In the genomic region with DNA sequence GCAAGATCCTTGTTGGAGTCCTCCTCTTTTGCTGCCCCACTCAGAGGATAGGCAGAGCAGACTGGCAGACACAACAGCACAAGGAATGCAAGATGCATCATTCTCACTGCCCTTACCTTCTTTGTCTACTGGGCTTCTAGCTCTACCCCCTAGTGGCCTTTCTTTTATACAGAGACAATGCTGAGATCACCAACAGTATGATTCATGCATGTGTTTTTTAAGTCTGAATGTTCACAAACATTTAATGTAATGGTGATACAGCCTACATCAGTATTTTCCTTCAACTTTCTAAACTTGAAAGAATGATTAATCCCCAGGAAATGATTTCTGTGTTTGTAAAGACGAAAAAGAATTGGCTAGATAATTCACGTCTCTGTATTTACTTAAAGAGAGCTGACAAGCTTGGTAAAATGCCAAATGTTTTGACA, we compare ENCODE assay signal across 10 cellular contexts. TPM values are rescaled to one million over a fixed set of nuclear protein-coding genes. Genes with fewer than 3 reads are reported as not detected.
DNase-seq lines count a peak whose midpoint lies in the region; ATAC-seq and TF ChIP-seq lines count a peak whose summit lies in the region.
"Had no signal": no experiment of that assay in that cellular context is flagged by ENCODE, and none has a peak within 500 bp of the region (broad histone marks: within the 10 kb centered on the region; RNA-seq: fewer than 3 reads in every experiment).

A gene (minus strand): TSS at position 138 of the 428 bp plus-strand sequence. CDS start 37 bp downstream, at position 101.

- H3K36me3 Mint-ChIP-seq in neural crest cell (ENCODE audit: low read depth), result no peaks in the 10 kb centered on the region

- TF ChIP-seq CTCF in GM10266 (IDR thresholded peaks at IDR 0.05; ENCODE audit: control insufficient read depth, insufficient read depth, low read depth, missing control alignments) (peak; percentile 10), cardiac fibroblast (IDR thresholded peaks at IDR 0.05; ENCODE audit: low read depth, low read length) (peak; percentile 75), neural crest cell (conservative IDR thresholded peaks at IDR 0.05) (peak; percentile 63)

- no peaks in the 10 kb centered on the region for H3K9me3 Mint-ChIP-seq in neural crest cell

- H3K27me3 Mint-ChIP-seq in neural crest cell (ENCODE audit: low read depth), result no peaks in the 10 kb centered on the region

- ATAC-seq in HG02763 (IDR thresholded peaks at IDR 0.05; ENCODE audit: unreplicated experiment) (no peak), HG02938 (IDR thresholded peaks at IDR 0.05; ENCODE audit: unreplicated experiment) (no peak)

- H3K4me3 ChIP-seq in cardiac fibroblast (replicated peaks in 1 of 2; ENCODE audit: low read depth in 2 of 2, low read length in 2 of 2), result no peak within 1 kb of the TSS

- DNase-seq in GM10266 (ENCODE audit: extremely low spot score) (no peak), NAMALWA (ENCODE audit: low spot score) (peak; percentile 41), cardiac fibroblast (ENCODE audit: low read depth in 2 of 2) (peak; percentile 33 to 88), neural crest cell (ENCODE audit: low read depth, low spot score) (no peak)
- no peak for DNase-seq in activated CD8-positive, alpha-beta memory T cell treated with anti-CD3 and anti-CD28 coated beads, Interleukin-2, amount 50 U/mL, for 48 hours
- no peak for DNase-seq in central memory CD4-positive, alpha-beta T cell
- DNase-seq: hippocampal formation, NCI-H2107 had no signal

- peaks cover 11% of the 10 kb centered on the region for H3K4me1 Mint-ChIP-seq in neural crest cell

- no peak within 1 kb of the TSS for H3K4me3 Mint-ChIP-seq in neural crest cell

- H3K27ac Mint-ChIP-seq in neural crest cell (ENCODE audit: unreplicated experiment), result no peak within 1 kb of the TSS

RNA-seq across cellular contexts. Expression of the gene that starts here (rescaled TPM):
- not detected in 2 replicates for total RNA-seq in neural crest cell

Comparison
In these comparisons a context has a peak if more than half of its experiments do, and no peak if none do; other contexts are left out.
1. DNase-seq: peak in NAMALWA (single experiment) and cardiac fibroblast (2 of 2); none in GM10266 (single experiment), neural crest cell (single experiment), activated CD8-positive, alpha-beta memory T cell treated with anti-CD3 and anti-CD28 coated beads, Interleukin-2, amount 50 U/mL, for 48 hours (single experiment) and central memory CD4-positive, alpha-beta T cell (single experiment).
2. CTCF ChIP-seq: peak in every context shown above with its lines; median percentile 75 in cardiac fibroblast; 63 in neural crest cell; 10 in GM10266.